In genomic region chr1:51218570-51218969, GRCh38 we compare ENCODE assay signal across 2 cellular contexts.
TF ChIP-seq lines count a peak whose summit lies in the region.

No MANE protein-coding gene starts in this region.

TF ChIP-seq in Ishikawa, 13 proteins besides CTCF, POLR2A, EP300 and RAD21 (continued from another document):
- TF ChIP-seq, protein P1, sequence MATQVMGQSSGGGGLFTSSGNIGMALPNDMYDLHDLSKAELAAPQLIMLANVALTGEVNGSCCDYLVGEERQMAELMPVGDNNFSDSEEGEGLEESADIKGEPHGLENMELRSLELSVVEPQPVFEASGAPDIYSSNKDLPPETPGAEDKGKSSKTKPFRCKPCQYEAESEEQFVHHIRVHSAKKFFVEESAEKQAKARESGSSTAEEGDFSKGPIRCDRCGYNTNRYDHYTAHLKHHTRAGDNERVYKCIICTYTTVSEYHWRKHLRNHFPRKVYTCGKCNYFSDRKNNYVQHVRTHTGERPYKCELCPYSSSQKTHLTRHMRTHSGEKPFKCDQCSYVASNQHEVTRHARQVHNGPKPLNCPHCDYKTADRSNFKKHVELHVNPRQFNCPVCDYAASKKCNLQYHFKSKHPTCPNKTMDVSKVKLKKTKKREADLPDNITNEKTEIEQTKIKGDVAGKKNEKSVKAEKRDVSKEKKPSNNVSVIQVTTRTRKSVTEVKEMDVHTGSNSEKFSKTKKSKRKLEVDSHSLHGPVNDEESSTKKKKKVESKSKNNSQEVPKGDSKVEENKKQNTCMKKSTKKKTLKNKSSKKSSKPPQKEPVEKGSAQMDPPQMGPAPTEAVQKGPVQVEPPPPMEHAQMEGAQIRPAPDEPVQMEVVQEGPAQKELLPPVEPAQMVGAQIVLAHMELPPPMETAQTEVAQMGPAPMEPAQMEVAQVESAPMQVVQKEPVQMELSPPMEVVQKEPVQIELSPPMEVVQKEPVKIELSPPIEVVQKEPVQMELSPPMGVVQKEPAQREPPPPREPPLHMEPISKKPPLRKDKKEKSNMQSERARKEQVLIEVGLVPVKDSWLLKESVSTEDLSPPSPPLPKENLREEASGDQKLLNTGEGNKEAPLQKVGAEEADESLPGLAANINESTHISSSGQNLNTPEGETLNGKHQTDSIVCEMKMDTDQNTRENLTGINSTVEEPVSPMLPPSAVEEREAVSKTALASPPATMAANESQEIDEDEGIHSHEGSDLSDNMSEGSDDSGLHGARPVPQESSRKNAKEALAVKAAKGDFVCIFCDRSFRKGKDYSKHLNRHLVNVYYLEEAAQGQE (IDR thresholded peaks at IDR 0.05; ENCODE audit: low read depth) = no peak
- no peak for TF ChIP-seq TEAD4 (IDR thresholded peaks at IDR 0.05)
- no peak for TF ChIP-seq NFIC (IDR thresholded peaks at IDR 0.05)
- TF ChIP-seq CEBPB (IDR thresholded peaks at IDR 0.05) = no peak
- TF ChIP-seq ZBTB7A (IDR thresholded peaks at IDR 0.05; ENCODE audit: low read depth) = no peak
TF ChIP-seq in Ishikawa: peak in this region for 0.

TF ChIP-seq in WTC11, 78 proteins besides CTCF, POLR2A, EP300 and RAD21 (continued from another document):
- TF ChIP-seq ELF4 (CRISPR knock-in tag; IDR thresholded peaks at IDR 0.05; ENCODE audit: low read depth) (no peak), ESRRA (CRISPR knock-in tag; IDR thresholded peaks at IDR 0.05; ENCODE audit: borderline replicate concordance) (no peak), ZNF219 (CRISPR knock-in tag; IDR thresholded peaks at IDR 0.05; ENCODE audit: borderline replicate concordance) (no peak), ZNF121 (CRISPR knock-in tag; IDR thresholded peaks at IDR 0.05) (no peak), RORB (CRISPR knock-in tag; IDR thresholded peaks at IDR 0.05) (no peak), RELA (CRISPR knock-in tag; IDR thresholded peaks at IDR 0.05; ENCODE audit: borderline replicate concordance) (no peak)
- TF ChIP-seq, protein P2, sequence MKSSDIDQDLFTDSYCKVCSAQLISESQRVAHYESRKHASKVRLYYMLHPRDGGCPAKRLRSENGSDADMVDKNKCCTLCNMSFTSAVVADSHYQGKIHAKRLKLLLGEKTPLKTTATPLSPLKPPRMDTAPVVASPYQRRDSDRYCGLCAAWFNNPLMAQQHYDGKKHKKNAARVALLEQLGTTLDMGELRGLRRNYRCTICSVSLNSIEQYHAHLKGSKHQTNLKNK (CRISPR knock-in tag; IDR thresholded peaks at IDR 0.05) = no peak
- TF ChIP-seq, protein P3, sequence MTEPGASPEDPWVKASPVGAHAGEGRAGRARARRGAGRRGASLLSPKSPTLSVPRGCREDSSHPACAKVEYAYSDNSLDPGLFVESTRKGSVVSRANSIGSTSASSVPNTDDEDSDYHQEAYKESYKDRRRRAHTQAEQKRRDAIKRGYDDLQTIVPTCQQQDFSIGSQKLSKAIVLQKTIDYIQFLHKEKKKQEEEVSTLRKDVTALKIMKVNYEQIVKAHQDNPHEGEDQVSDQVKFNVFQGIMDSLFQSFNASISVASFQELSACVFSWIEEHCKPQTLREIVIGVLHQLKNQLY (CRISPR knock-in tag; IDR thresholded peaks at IDR 0.05) = no peak
